In the genomic region with DNA sequence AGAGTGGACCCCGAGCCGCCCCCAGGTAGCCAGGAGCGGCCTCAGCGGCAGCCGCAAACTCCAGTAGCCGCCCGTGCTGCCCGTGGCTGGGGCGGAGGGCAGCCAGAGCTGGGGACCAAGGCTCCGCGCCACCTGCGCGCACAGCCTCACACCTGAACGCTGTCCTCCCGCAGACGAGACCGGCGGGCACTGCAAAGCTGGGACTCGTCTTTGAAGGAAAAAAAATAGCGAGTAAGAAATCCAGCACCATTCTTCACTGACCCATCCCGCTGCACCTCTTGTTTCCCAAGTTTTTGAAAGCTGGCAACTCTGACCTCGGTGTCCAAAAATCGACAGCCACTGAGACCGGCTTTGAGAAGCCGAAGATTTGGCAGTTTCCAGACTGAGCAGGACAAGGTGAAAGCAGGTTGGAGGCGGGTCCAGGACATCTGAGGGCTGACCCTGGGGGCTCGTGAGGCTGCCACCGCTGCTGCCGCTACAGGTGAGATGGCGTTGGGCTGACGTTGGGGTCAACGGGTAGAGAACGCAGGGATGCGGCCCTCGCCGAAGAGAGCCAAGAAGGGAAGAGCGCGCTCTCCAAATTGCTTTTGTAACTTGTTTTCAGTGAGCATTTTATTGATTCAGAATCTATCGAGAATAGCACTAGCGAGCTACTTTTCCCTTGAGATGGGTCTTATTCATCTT, we compare ENCODE assay signal across 8 cellular contexts. TPM values are rescaled to one million over a fixed set of nuclear protein-coding genes. Genes with fewer than 3 reads are reported as not detected.
DNase-seq lines count a peak whose midpoint lies in the region; ATAC-seq, FAIRE-seq and TF ChIP-seq lines count a peak whose summit lies in the region.

No MANE protein-coding gene starts in this region.

- peak; percentile 8 for DNase-seq in GM18507 (ENCODE audit: extremely low spot score, insufficient read length, low read depth)
- DNase-seq in PC-3 = peak; percentile 41
- no peak for DNase-seq in choroid plexus epithelial cell (ENCODE audit: low read depth)
- peak; percentile 20 for DNase-seq in mesenchymal stem cell
- peak; percentile 16 to 29 for DNase-seq in thyroid gland
- no peak for DNase-seq in NCI-H748 (lab: John Stamatoyannopoulos, UW; ENCODE audit: unreplicated experiment)
- DNase-seq in GF-D8 (lab: John Stamatoyannopoulos, UW) = no peak

- POLR2A ChIA-PET in PC-3 (lab: Charles Lee; ENCODE audit: unreplicated experiment) = interaction anchor here (0.6 to 0.8 kb wide), 7 partner anchors 215 to 1745 kb away, joined by 3 to 7 read pairs (median 4); no protein-coding TSS in a partner anchor

- H4K20me1 ChIP-seq in PC-3 (ENCODE audit: low read length) = peaks cover 9% of the 10 kb centered on the region

- peak overlapping the region; percentile 90 for H3K4me3 ChIP-seq in PC-3 (ENCODE audit: low read length)
- peak overlapping the region; percentile 88 for H3K4me3 ChIP-seq in choroid plexus epithelial cell (ENCODE audit: low read depth, low read length)
- peak overlapping the region; percentile 73 to 87 for H3K4me3 ChIP-seq in mesenchymal stem cell (ENCODE audit: insufficient read depth in 1 of 2, low read depth in 1 of 2, low read length in 2 of 2)
- peak overlapping the region; percentile 18 to 64 (median 51) for H3K4me3 ChIP-seq in thyroid gland (replicated peaks in 1 of 3)

- TF ChIP-seq POLR2A in thyroid gland (IDR thresholded peaks at IDR 0.05) = no peak

- peak overlapping the region in 1 of 2 experiments; percentile 62 for H3K14ac ChIP-seq in mesenchymal stem cell (ENCODE audit: low read length in 2 of 2)

- peak overlapping the region; percentile 57 for H4K8ac ChIP-seq in mesenchymal stem cell (ENCODE audit: low read length)

- TF ChIP-seq CTCF in PC-3 (conservative IDR thresholded peaks at IDR 0.05; ENCODE audit: low read depth, low read length) (no peak), choroid plexus epithelial cell (conservative IDR thresholded peaks at IDR 0.05; ENCODE audit: low read depth, low read length) (no peak), thyroid gland (IDR thresholded peaks at IDR 0.05) (no peak)

- H3K4me2 ChIP-seq in PC-3 (ENCODE audit: low read length) = peak overlapping the region; percentile 85
- H3K4me2 ChIP-seq in mesenchymal stem cell (ENCODE audit: low read length, poor library complexity, severe bottlenecking) = peak overlapping the region; percentile 98

- H2BK15ac ChIP-seq in mesenchymal stem cell (ENCODE audit: low read depth, poor library complexity, severe bottlenecking) = peak overlapping the region; percentile 15

- H3K36me3 ChIP-seq in PC-3 (ENCODE audit: low read depth, low read length) (peaks cover 4% of the 10 kb centered on the region; the same call in 1 of the 2 replicates), mesenchymal stem cell (ENCODE audit: control insufficient read depth in 1 of 2, insufficient read depth in 2 of 2, low read depth in 1 of 2, low read length in 2 of 2) (no peaks in the 10 kb centered on the region), thyroid gland (no peaks in the 10 kb centered on the region)

- H3K27ac ChIP-seq in PC-3 (ENCODE audit: low read length) (peak overlapping the region; percentile 28), mesenchymal stem cell (ENCODE audit: low read length, poor library complexity, severe bottlenecking) (no peak overlapping the region), thyroid gland (peak overlapping the region in 2 of 3 donors; percentile 82 to 97)

- no peaks in the 10 kb centered on the region for H3K9me2 ChIP-seq in PC-3 (replicated peaks; ENCODE audit: low read length)

- H2AK5ac ChIP-seq in mesenchymal stem cell (ENCODE audit: low read length, severe bottlenecking) = no peak overlapping the region

- CTCF ChIA-PET in PC-3 (lab: Charles Lee) = no interaction called here

- peak overlapping the region in 1 of 2 experiments; percentile 57 for H2BK12ac ChIP-seq in mesenchymal stem cell (ENCODE audit: low read length in 2 of 2)

- peak overlapping the region in 1 of 2 experiments; percentile 59 for H3K4ac ChIP-seq in mesenchymal stem cell (ENCODE audit: low read depth in 1 of 2, low read length in 2 of 2)

- H3K4me1 ChIP-seq in PC-3 (ENCODE audit: insufficient read depth, low read length) (peaks cover 47% of the 10 kb centered on the region), mesenchymal stem cell (ENCODE audit: control insufficient read depth, insufficient read depth, low read depth, low read length) (peaks cover 13% of the 10 kb centered on the region), thyroid gland (peaks cover 4 to 14% of the 10 kb centered on the region in 2 donors)

- H2AFZ ChIP-seq in PC-3 (ENCODE audit: low read length) (peak overlapping the region; percentile 58), mesenchymal stem cell (ENCODE audit: low read depth, low read length) (peak overlapping the region; percentile 67)

- peak; percentile 33 for ATAC-seq in HG02571 (IDR thresholded peaks at IDR 0.05; ENCODE audit: unreplicated experiment)
- ATAC-seq in PC-3 = peak; percentile 8

- no peaks in the 10 kb centered on the region for H3K79me1 ChIP-seq in mesenchymal stem cell (replicated peaks; ENCODE audit: low read length, poor library complexity, severe bottlenecking)

- H3F3A ChIP-seq in PC-3 (ENCODE audit: low read length, unreplicated experiment) = no peaks in the 10 kb centered on the region

- intact Hi-C loops in PC-3 (cut with micrococcal nuclease) = loop anchor here (1.0 to 10.0 kb wide), 9 partner anchors 39 to 575 kb away; no protein-coding TSS in a partner anchor
- intact Hi-C loops in thyroid gland (cut with DNase I) = loop anchor here (10.0 kb wide), 2 partner anchors 965 to 1095 kb away; no protein-coding TSS in a partner anchor

- H3K9ac ChIP-seq in PC-3 (ENCODE audit: low read length) (peak overlapping the region; percentile 84), mesenchymal stem cell (ENCODE audit: low read length) (peak overlapping the region; percentile 78)

- H4K91ac ChIP-seq in mesenchymal stem cell (ENCODE audit: low read length) = no peak overlapping the region

- H3K27me3 ChIP-seq in PC-3 (ENCODE audit: low read length) (no peaks in the 10 kb centered on the region), mesenchymal stem cell (ENCODE audit: control insufficient read depth in 1 of 2, insufficient read depth in 1 of 2, low read length in 2 of 2) (no peaks in the 10 kb centered on the region), thyroid gland (no peaks in the 10 kb centered on the region)

- H3K9me3 ChIP-seq in PC-3 (ENCODE audit: low read length) (no peaks in the 10 kb centered on the region), mesenchymal stem cell (ENCODE audit: control insufficient read depth, low read length) (no peaks in the 10 kb centered on the region), thyroid gland (no peaks in the 10 kb centered on the region)

- 4% methylated on average over 40 of the region's 40 CpGs for WGBS in mesenchymal stem cell
- WGBS in thyroid gland, 2 donors = 2 to 3% methylated on average over 34 to 35 of the region's 40 CpGs

- no peak overlapping the region for H2BK120ac ChIP-seq in mesenchymal stem cell (ENCODE audit: low read depth, low read length)

- H3K18ac ChIP-seq in mesenchymal stem cell (ENCODE audit: low read depth in 1 of 2, low read length in 2 of 2) = peak overlapping the region in 1 of 2 experiments; percentile 92

- H2BK5ac ChIP-seq in mesenchymal stem cell (ENCODE audit: low read depth, low read length, poor library complexity, severe bottlenecking) = no peak overlapping the region

- peaks cover 63% of the 10 kb centered on the region for H3K79me2 ChIP-seq in PC-3 (ENCODE audit: low read length)

- FAIRE-seq in GM18507 (lab: Jason Lieb, UNC) = no peak

- H3K23ac ChIP-seq in mesenchymal stem cell (ENCODE audit: low read length in 2 of 2) = peak overlapping the region in 1 of 2 experiments; percentile 94

- BruUV-seq in PC-3 (replicated peaks; lab: Mats Ljungman, UMichigan) = TSS peak; percentile 56

RNA-seq across cellular contexts. Expression of a gene that starts 0.4 kb away (rescaled TPM):
- 48.5 and 49.5 TPM in 2 replicates for total RNA-seq in PC-3 (2014; rRNA removed)
- polyA plus RNA-seq in mesenchymal stem cell (2013, experiment 1 of 2) = 9.9 TPM
- polyA plus RNA-seq in mesenchymal stem cell (2013, experiment 2 of 2) = 10.4 TPM
- 10 to 100 TPM; 10.9 to 14.3 (median 12.0) TPM for total RNA-seq in thyroid gland

Comparison
In these comparisons a context has a peak if more than half of its experiments do, and no peak if none do; other contexts are left out.
1. DNase-seq: peak in GM18507 (single experiment), PC-3 (single experiment), mesenchymal stem cell (single experiment) and thyroid gland (2 of 2); none in choroid plexus epithelial cell (single experiment), NCI-H748 (single experiment) and GF-D8 (single experiment).
2. Peak in every context shown above with its lines, with median percentiles within 50 percentile points of each other: H3K4me3 ChIP-seq.